1 cellular context compared by ENCODE assay signal in genomic region chr19:36686365-36687213, GRCh38.
A peak's percentile ranks its signal among the peaks of the same experiment; 100 is the strongest.
TF ChIP-seq lines count a peak whose summit lies in the region.

No MANE protein-coding gene starts in this region.

TF ChIP-seq in K562, 482 proteins besides CTCF, POLR2A, EP300 and RAD21 (continued from another document):
- peak; percentile 44; the same call in 1 of the 2 replicates for TF ChIP-seq NKRF (IDR thresholded peaks at IDR 0.05; ENCODE audit: borderline replicate concordance)
- TF ChIP-seq SRF (CRISPR knock-in tag; IDR thresholded peaks at IDR 0.05): no peak
- TF ChIP-seq GTF2F1 (IDR thresholded peaks at IDR 0.05; ENCODE audit: low read depth, low read length): no peak
- TF ChIP-seq PHB (CRISPR knock-in tag; IDR thresholded peaks at IDR 0.05): no peak
- TF ChIP-seq PHF20 (IDR thresholded peaks at IDR 0.05; ENCODE audit: partially characterized antibody): peak; percentile 39
- TF ChIP-seq ZNF592 (IDR thresholded peaks at IDR 0.05): no peak
- no peak; the same call in 1 of the 2 replicates for TF ChIP-seq MTA3 (IDR thresholded peaks at IDR 0.05; ENCODE audit: borderline replicate concordance)
- no peak for TF ChIP-seq YY1 (IDR thresholded peaks at IDR 0.05; ENCODE audit: borderline replicate concordance in 1 of 3, control insufficient read depth in 1 of 3, extremely low read depth in 1 of 3, insufficient read depth in 3 of 3, insufficient read length in 1 of 3, insufficient replicate concordance in 2 of 3, low read depth in 1 of 3, low read length in 2 of 3)
- TF ChIP-seq E4F1 (CRISPR knock-in tag; IDR thresholded peaks at IDR 0.05; ENCODE audit: borderline replicate concordance): no peak
- TF ChIP-seq SIN3B (IDR thresholded peaks at IDR 0.05; ENCODE audit: low read depth): no peak
- no peak for TF ChIP-seq FOXK1 (CRISPR knock-in tag; IDR thresholded peaks at IDR 0.05; ENCODE audit: borderline replicate concordance)
- no peak for TF ChIP-seq ZNF212 (CRISPR knock-in tag; IDR thresholded peaks at IDR 0.05)
- no peak for TF ChIP-seq CREBBP (IDR thresholded peaks at IDR 0.05; ENCODE audit: low read depth, low read length)
- TF ChIP-seq NFIC (IDR thresholded peaks at IDR 0.05): 0 out of 2 replicates have a peak, but pooled peaks have one; percentile 12
- TF ChIP-seq, protein P1, sequence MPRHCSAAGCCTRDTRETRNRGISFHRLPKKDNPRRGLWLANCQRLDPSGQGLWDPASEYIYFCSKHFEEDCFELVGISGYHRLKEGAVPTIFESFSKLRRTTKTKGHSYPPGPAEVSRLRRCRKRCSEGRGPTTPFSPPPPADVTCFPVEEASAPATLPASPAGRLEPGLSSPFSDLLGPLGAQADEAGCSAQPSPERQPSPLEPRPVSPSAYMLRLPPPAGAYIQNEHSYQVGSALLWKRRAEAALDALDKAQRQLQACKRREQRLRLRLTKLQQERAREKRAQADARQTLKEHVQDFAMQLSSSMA (CRISPR knock-in tag; IDR thresholded peaks at IDR 0.05): no peak
- peak; percentile 34; the same call in 1 of the 2 replicates for TF ChIP-seq NCOA6 (IDR thresholded peaks at IDR 0.05)
- TF ChIP-seq HDAC1 (IDR thresholded peaks at IDR 0.05): peak in 1 of 2 experiments; percentile 31; a peak in 1 of 4 replicates
- no peak for TF ChIP-seq ZNF655 (CRISPR knock-in tag; IDR thresholded peaks at IDR 0.05)
- TF ChIP-seq HLTF (IDR thresholded peaks at IDR 0.05): no peak
